ENCODE assay signal across 13 cellular contexts in genomic region chr5:127813633-127814171, GRCh38.
DNase-seq lines count a peak whose midpoint lies in the region; FAIRE-seq and TF ChIP-seq lines count a peak whose summit lies in the region.
"Had no signal": no experiment of that assay in that cellular context is flagged by ENCODE, and none has a peak within 500 bp of the region (broad histone marks: within the 10 kb centered on the region; RNA-seq: fewer than 3 reads in every experiment).

No MANE protein-coding gene starts in this region.

- DNase-seq in H54 (ENCODE audit: insufficient read length, low spot score) (peak; percentile 10), adrenal gland (peak in 3 of 7 donors; percentile 16 to 31 (median 27)), fibroblast of villous mesenchyme (ENCODE audit: low read depth) (peak; percentile 71), smooth muscle cell of the brain vasculature (ENCODE audit: low read depth, low spot score) (peak; percentile 43), occipital lobe (lab: John Stamatoyannopoulos, UW) (no peak), GM12891 (ENCODE audit: insufficient read length, low spot score) (no peak), NK-92 (lab: John Stamatoyannopoulos, UW; ENCODE audit: unreplicated experiment) (no peak), SW480 (ENCODE audit: low spot score) (no peak)
- DNase-seq: activated T-cell treated with anti-CD3 and anti-CD28 coated beads, Interleukin-2, amount 50 U/mL, for 4 hours; effector memory CD4-positive, alpha-beta T cell; GF-D8; stimulated activated CD4-positive, alpha-beta T cell treated with anti-CD3 and anti-CD28 coated beads, Interleukin-2, amount 100 ng/mL, for 24 hours had no signal

- H3K27ac ChIP-seq in adrenal gland, result peak overlapping the region in 4 of 5 donors; percentile 48 to 67 (median 55)
- H3K27ac ChIP-seq: suprapubic skin had no signal

- intact Hi-C loops in adrenal gland (cut with DNase I), result no loop called here

- TF ChIP-seq POLR2A in H54 (IDR thresholded peaks at IDR 0.05; ENCODE audit: low read depth, low read length), result no peak
- no peak for TF ChIP-seq POLR2A in adrenal gland (IDR thresholded peaks at IDR 0.05)
- TF ChIP-seq POLR2A in GM12891 (IDR thresholded peaks at IDR 0.05; ENCODE audit: low read depth, low read length), result no peak

- H3K36me3 ChIP-seq in adrenal gland (replicated peaks in 1 of 2), result no peaks in the 10 kb centered on the region
- H3K36me3 ChIP-seq: suprapubic skin had no signal

- H3K27me3 ChIP-seq in adrenal gland, result no peaks in the 10 kb centered on the region
- H3K27me3 ChIP-seq: suprapubic skin had no signal

- H3K9me3 ChIP-seq in adrenal gland (replicated peaks in 1 of 3), result no peaks in the 10 kb centered on the region
- H3K9me3 ChIP-seq: suprapubic skin had no signal

- H3K4me3 ChIP-seq in adrenal gland (no peak overlapping the region), fibroblast of villous mesenchyme (ENCODE audit: low read depth, low read length) (no peak overlapping the region)
- H3K4me3 ChIP-seq: suprapubic skin had no signal

- WGBS in adrenal gland, 4 donors, result 25 to 59% (median 43%) methylated on average over 1 of the region's 1 CpG

- H3K4me1 ChIP-seq in adrenal gland (replicated peaks in 1 of 2), result peaks cover 15 to 20% of the 10 kb centered on the region in 2 donors
- H3K4me1 ChIP-seq: suprapubic skin had no signal

- TF ChIP-seq CTCF in adrenal gland (IDR thresholded peaks at IDR 0.05) (no peak), fibroblast of villous mesenchyme (IDR thresholded peaks at IDR 0.05; ENCODE audit: insufficient read depth, low read depth, low read length) (no peak)

- peak; percentile 78 for FAIRE-seq in H54 (lab: Jason Lieb, UNC)
- no peak for FAIRE-seq in GM12891 (lab: Jason Lieb, UNC)

TF ChIP-seq in GM12891, 5 proteins besides CTCF, POLR2A, EP300 and RAD21:
- no peak for TF ChIP-seq POU2F2 (IDR thresholded peaks at IDR 0.05; ENCODE audit: low read depth, low read length)
- TF ChIP-seq TAF1 (IDR thresholded peaks at IDR 0.05; ENCODE audit: low read depth, low read length), result no peak
- no peak for TF ChIP-seq SPI1 (IDR thresholded peaks at IDR 0.05; ENCODE audit: low read depth, low read length)
- TF ChIP-seq POLR2AphosphoS5 (IDR thresholded peaks at IDR 0.05; ENCODE audit: low read depth, low read length), result no peak
- no peak for TF ChIP-seq PAX5 (IDR thresholded peaks at IDR 0.05; ENCODE audit: insufficient read depth, low read length, severe bottlenecking)

Comparison
In these comparisons a context has a peak if more than half of its experiments do, and no peak if none do; other contexts are left out.
1. DNase-seq: peak in H54 (single experiment), fibroblast of villous mesenchyme (single experiment) and smooth muscle cell of the brain vasculature (single experiment); none in occipital lobe (single experiment), GM12891 (single experiment), NK-92 (single experiment) and SW480 (single experiment).